In the genomic region with DNA sequence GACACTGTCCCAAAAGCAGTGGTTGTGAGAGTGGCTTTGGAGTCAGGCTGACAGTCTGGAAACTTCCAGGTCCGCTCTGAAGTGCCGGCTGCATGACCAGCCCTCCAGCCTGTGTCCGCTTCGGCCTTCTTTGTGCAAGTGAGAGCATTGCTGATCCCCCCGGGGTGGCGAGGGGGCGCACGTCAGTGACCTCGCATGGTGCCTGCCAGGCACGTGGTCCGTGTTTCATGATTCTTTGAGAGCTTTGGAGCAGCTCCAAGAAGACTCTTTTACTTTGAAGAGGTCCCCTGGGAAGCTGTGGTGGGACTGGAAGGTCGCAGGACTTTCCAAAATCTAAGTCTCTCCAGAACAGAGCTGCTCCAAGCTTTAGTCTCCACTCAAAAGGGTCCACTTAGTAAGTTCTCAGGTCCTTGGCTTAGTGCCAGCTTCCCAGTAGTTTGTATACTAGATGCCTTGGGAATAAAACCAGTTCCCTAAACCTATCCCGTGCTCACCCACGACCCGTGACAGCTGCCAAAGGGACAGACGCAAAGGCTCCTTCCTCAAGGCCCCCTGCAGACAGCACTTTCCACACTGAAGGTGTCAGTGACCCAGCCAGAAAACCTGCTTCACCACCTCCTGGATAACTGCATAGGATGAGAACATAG, we compare ENCODE assay signal across 17 cellular contexts.
DNase-seq lines count a peak whose midpoint lies in the region; ATAC-seq and TF ChIP-seq lines count a peak whose summit lies in the region.
"Had no signal": no experiment of that assay in that cellular context is flagged by ENCODE, and none has a peak within 500 bp of the region (broad histone marks: within the 10 kb centered on the region; RNA-seq: fewer than 3 reads in every experiment).

No MANE protein-coding gene starts in this region.

- DNase-seq in activated CD8-positive, alpha-beta memory T cell treated with anti-CD3 and anti-CD28 coated beads for 24 hours = peak; percentile 33
- no peak for DNase-seq in activated CD8-positive, alpha-beta memory T cell treated with anti-CD3 and anti-CD28 coated beads, Interleukin-2, amount 50 U/mL, for 48 hours
- DNase-seq in NCI-H1694 (lab: John Stamatoyannopoulos, UW) (peak; percentile 16), choroid plexus epithelial cell (ENCODE audit: low read depth) (peak; percentile 16), sciatic nerve (ENCODE audit: low spot score) (no peak), mucosa of descending colon (no peak), Kasumi-1 (lab: John Stamatoyannopoulos, UW) (no peak), iPS-NIHi11 (ENCODE audit: low spot score) (no peak)
- DNase-seq: activated CD4-positive, alpha-beta T cell treated with anti-CD3 and anti-CD28 coated beads for 48 hours; activated T-cell treated with anti-CD3 and anti-CD28 coated beads for 4 hours; dermis blood vessel endothelial cell; foreskin melanocyte; H7; MG63; NK-92 treated with Interleukin-12 subunit alpha and Interleukin-12 subunit beta, amount 100 ng/mL, for 24 hours; sigmoid colon; stimulated activated naive CD8-positive, alpha-beta T cell treated with anti-CD3 and anti-CD28 coated beads, Interleukin-15, amount 100 ng/mL, for 72 hours had no signal

- no peak for TF ChIP-seq CTCF in choroid plexus epithelial cell (conservative IDR thresholded peaks at IDR 0.05; ENCODE audit: low read depth, low read length)
- no peak for TF ChIP-seq CTCF in mucosa of descending colon (IDR thresholded peaks at IDR 0.05)

- no peaks in the 10 kb centered on the region for H3K4me1 ChIP-seq in mucosa of descending colon (ENCODE audit: low read depth)

- peak; percentile 32 for ATAC-seq in sciatic nerve
- no peak for ATAC-seq in mucosa of descending colon
- ATAC-seq: stimulated activated naive CD8-positive, alpha-beta T cell treated with anti-CD3 and anti-CD28 coated beads, Interleukin-15, amount 100 ng/mL, for 72 hours had no signal

- H3K36me3 ChIP-seq in mucosa of descending colon (ENCODE audit: low read depth) = no peaks in the 10 kb centered on the region

- intact Hi-C loops in sciatic nerve (cut with DNase I) = no loop called here
- intact Hi-C loops in mucosa of descending colon (cut with DNase I, micrococcal nuclease) = no loop called here

- H3K4me3 ChIP-seq in choroid plexus epithelial cell (ENCODE audit: low read depth, low read length) (no peak overlapping the region), mucosa of descending colon (no peak overlapping the region)
- H3K4me3 ChIP-seq: MG63, sigmoid colon had no signal

- H3K9me3 ChIP-seq in mucosa of descending colon = no peaks in the 10 kb centered on the region
- H3K9me3 ChIP-seq: MG63, sigmoid colon had no signal

Comparison
In these comparisons a context has a peak if more than half of its experiments do, and no peak if none do; other contexts are left out.
1. DNase-seq: peak in activated CD8-positive, alpha-beta memory T cell treated with anti-CD3 and anti-CD28 coated beads for 24 hours (single experiment), NCI-H1694 (single experiment) and choroid plexus epithelial cell (single experiment); none in activated CD8-positive, alpha-beta memory T cell treated with anti-CD3 and anti-CD28 coated beads, Interleukin-2, amount 50 U/mL, for 48 hours (single experiment), sciatic nerve (single experiment), mucosa of descending colon (0 of 3), Kasumi-1 (0 of 2) and iPS-NIHi11 (single experiment).